ENCODE assay signal across 9 cellular contexts in the genomic region with DNA sequence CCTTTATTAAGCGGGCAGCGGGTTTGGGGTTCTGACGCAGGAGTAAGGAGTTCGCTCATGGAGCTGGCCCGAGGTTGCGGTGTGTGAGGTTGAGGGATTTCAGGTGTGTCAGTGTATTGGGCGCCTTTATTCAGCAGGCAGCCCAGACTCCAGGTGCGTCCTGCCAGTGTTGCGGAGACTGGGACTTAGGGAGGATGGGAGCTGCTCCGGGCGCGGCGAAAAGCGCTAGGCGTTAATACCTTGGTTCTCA. TPM values are rescaled to one million over a fixed set of nuclear protein-coding genes. Genes with fewer than 3 reads are reported as not detected.
DNase-seq lines count a peak whose midpoint lies in the region; ATAC-seq and TF ChIP-seq lines count a peak whose summit lies in the region.
"Had no signal": no experiment of that assay in that cellular context is flagged by ENCODE, and none has a peak within 500 bp of the region (broad histone marks: within the 10 kb centered on the region; RNA-seq: fewer than 3 reads in every experiment).

No MANE protein-coding gene starts in this region.

- peaks cover 37% of the 10 kb centered on the region for H3K4me1 Mint-ChIP-seq in activated T-cell treated with anti-CD3 and anti-CD28 coated beads, Interleukin-2, amount 50 U/mL, for 24 hours (ENCODE audit: low read depth)
- H3K4me1 Mint-ChIP-seq in activated naive CD8-positive, alpha-beta T cell treated with anti-CD3 and anti-CD28 coated beads, Interleukin-2, amount 10 ng/mL, durations not matched to agents 7 days and 5 days: peaks cover 16% of the 10 kb centered on the region

- H3K27me3 Mint-ChIP-seq in activated T-cell treated with anti-CD3 and anti-CD28 coated beads, Interleukin-2, amount 50 U/mL, for 24 hours: no peaks in the 10 kb centered on the region
- H3K27me3 Mint-ChIP-seq in activated naive CD8-positive, alpha-beta T cell treated with anti-CD3 and anti-CD28 coated beads, Interleukin-2, amount 10 ng/mL, durations not matched to agents 7 days and 5 days: no peaks in the 10 kb centered on the region

- H3K27me3 ChIP-seq in thyroid gland: no peaks in the 10 kb centered on the region

- ATAC-seq in activated naive CD8-positive, alpha-beta T cell treated with anti-CD3 and anti-CD28 coated beads, Interleukin-2, amount 10 ng/mL, durations not matched to agents 7 days and 5 days (ENCODE audit: low read depth): no peak
- ATAC-seq in left colon: peak; percentile 3
- no peak for ATAC-seq in GM21360 (IDR thresholded peaks at IDR 0.05; ENCODE audit: unreplicated experiment)

- no peaks in the 10 kb centered on the region for H3K9me3 ChIP-seq in thyroid gland

- TF ChIP-seq CTCF in thyroid gland (IDR thresholded peaks at IDR 0.05): no peak

- H3K36me3 Mint-ChIP-seq in activated T-cell treated with anti-CD3 and anti-CD28 coated beads, Interleukin-2, amount 50 U/mL, for 24 hours (ENCODE audit: low read depth): peaks cover 58% of the 10 kb centered on the region
- H3K36me3 Mint-ChIP-seq in activated naive CD8-positive, alpha-beta T cell treated with anti-CD3 and anti-CD28 coated beads, Interleukin-2, amount 10 ng/mL, durations not matched to agents 7 days and 5 days: peaks cover 13% of the 10 kb centered on the region

- TF ChIP-seq POLR2A in thyroid gland (IDR thresholded peaks at IDR 0.05): no peak

- peak overlapping the region; percentile 98 for H3K27ac Mint-ChIP-seq in activated T-cell treated with anti-CD3 and anti-CD28 coated beads, Interleukin-2, amount 50 U/mL, for 24 hours
- peak overlapping the region; percentile 95 for H3K27ac Mint-ChIP-seq in activated naive CD8-positive, alpha-beta T cell treated with anti-CD3 and anti-CD28 coated beads, Interleukin-2, amount 10 ng/mL, durations not matched to agents 7 days and 5 days

- peaks cover 38 to 39% of the 10 kb centered on the region in 2 donors for H3K36me3 ChIP-seq in thyroid gland

- H3K4me3 ChIP-seq in thyroid gland (replicated peaks in 1 of 3): peak overlapping the region; percentile 51 to 94 (median 53)

- WGBS in thyroid gland, 2 donors: 8 to 9% methylated on average over 10 to 13 of the region's 15 CpGs

- POLR2A ChIA-PET in activated naive CD8-positive, alpha-beta T cell treated with anti-CD3 and anti-CD28 coated beads, Interleukin-2, amount 10 ng/mL, durations not matched to agents 7 days and 5 days (lab: Charles Lee): interaction anchor here (0.9 to 3.8 kb wide), 6 partner anchors 10 to 137 kb away, joined by 4 to 60 read pairs (median 6); partner anchors contain the start of genes CATSPERD, LONP1, SAFB and SAFB2

- peaks cover 19 to 28% of the 10 kb centered on the region in 2 donors for H3K4me1 ChIP-seq in thyroid gland

- intact Hi-C loops in left colon (cut with DNase I, micrococcal nuclease) (no loop called here), thyroid gland (cut with DNase I) (loop anchor here (10.0 kb wide), 1 partner anchor 66 kb away; the partner anchor contains the start of genes SAFB and SAFB2)

- peak overlapping the region; percentile 81 to 96 (median 91) for H3K27ac ChIP-seq in thyroid gland

- peak overlapping the region; percentile 97 for H3K4me3 Mint-ChIP-seq in activated T-cell treated with anti-CD3 and anti-CD28 coated beads, Interleukin-2, amount 50 U/mL, for 24 hours
- peak overlapping the region; percentile 98 for H3K4me3 Mint-ChIP-seq in activated naive CD8-positive, alpha-beta T cell treated with anti-CD3 and anti-CD28 coated beads, Interleukin-2, amount 10 ng/mL, durations not matched to agents 7 days and 5 days

- no peaks in the 10 kb centered on the region for H3K9me3 Mint-ChIP-seq in activated T-cell treated with anti-CD3 and anti-CD28 coated beads, Interleukin-2, amount 50 U/mL, for 24 hours
- no peaks in the 10 kb centered on the region for H3K9me3 Mint-ChIP-seq in activated naive CD8-positive, alpha-beta T cell treated with anti-CD3 and anti-CD28 coated beads, Interleukin-2, amount 10 ng/mL, durations not matched to agents 7 days and 5 days

- no peak for DNase-seq in activated T-cell treated with anti-CD3 and anti-CD28 coated beads, Interleukin-2, amount 50 U/mL, for 24 hours
- no peak for DNase-seq in activated T-cell treated with anti-CD3 and anti-CD28 coated beads, Interleukin-2, amount 50 U/mL, for 1 hour
- DNase-seq in activated naive CD8-positive, alpha-beta T cell treated with anti-CD3 and anti-CD28 coated beads, Interleukin-2, amount 10 ng/mL, durations not matched to agents 7 days and 5 days: no peak
- DNase-seq in left colon (peak in 1 of 2 donors; percentile 40), thyroid gland (peak in 1 of 2 donors; percentile 29), NCI-H2107 treated with DMSO at 0.1 percent for 48 hours (lab: John Stamatoyannopoulos, UW; ENCODE audit: unreplicated experiment) (no peak)
- no peak for DNase-seq in central memory CD4-positive, alpha-beta T cell

RNA-seq across cellular contexts. Expression of gene RPL36, which starts 0.8 kb away (rescaled TPM):
- total RNA-seq in activated naive CD8-positive, alpha-beta T cell treated with anti-CD3 and anti-CD28 coated beads, Interleukin-2, amount 10 ng/mL, durations not matched to agents 7 days and 5 days: 1,000 to 10,000 TPM; 1,119 to 1,147 TPM
- 100 to 1,000 TPM; 759 to 781 TPM for total RNA-seq in left colon
- 100 to 1,000 TPM; 313 to 561 (median 386) TPM for total RNA-seq in thyroid gland

RNA-seq across cellular contexts. Expression of gene HSD11B1L, which starts 10.1 kb away (rescaled TPM):
- total RNA-seq in activated naive CD8-positive, alpha-beta T cell treated with anti-CD3 and anti-CD28 coated beads, Interleukin-2, amount 10 ng/mL, durations not matched to agents 7 days and 5 days: 1 to 10 TPM; 2.2 to 4.1 TPM
- 1 to 10 TPM; 3.5 to 3.8 TPM for total RNA-seq in left colon
- total RNA-seq in thyroid gland: 10 to 100 TPM in 3 of 4 donors, 1 to 10 TPM in 1; 7.3 to 30.4 (median 15.8) TPM

RNA-seq across cellular contexts. Expression of gene MICOS13, which starts 10.6 kb away (rescaled TPM):
- 10 to 100 TPM; 42.6 to 44.1 TPM for total RNA-seq in activated naive CD8-positive, alpha-beta T cell treated with anti-CD3 and anti-CD28 coated beads, Interleukin-2, amount 10 ng/mL, durations not matched to agents 7 days and 5 days
- 10 to 100 TPM; 66.3 to 83.4 TPM for total RNA-seq in left colon
- total RNA-seq in thyroid gland: 10 to 100 TPM; 20.1 to 68.3 (median 47.2) TPM

RNA-seq across cellular contexts. Expression of gene LONP1, which starts 29.1 kb away (rescaled TPM):
- total RNA-seq in activated naive CD8-positive, alpha-beta T cell treated with anti-CD3 and anti-CD28 coated beads, Interleukin-2, amount 10 ng/mL, durations not matched to agents 7 days and 5 days: 100 to 1,000 TPM; 112 to 120 TPM
- 10 to 100 TPM; 48.9 to 49.1 TPM for total RNA-seq in left colon
- 100 to 1,000 TPM in 1 of 4 donors, 10 to 100 TPM in 3; 45.0 to 100 (median 67.9) TPM for total RNA-seq in thyroid gland

RNA-seq across cellular contexts. Expression of gene CATSPERD, which starts 29.6 kb away (rescaled TPM):
- not detected for total RNA-seq in activated naive CD8-positive, alpha-beta T cell treated with anti-CD3 and anti-CD28 coated beads, Interleukin-2, amount 10 ng/mL, durations not matched to agents 7 days and 5 days
- total RNA-seq in left colon: not detected
- total RNA-seq in thyroid gland: not detected
- total RNA-seq: activated CD8-positive, alpha-beta memory T cell treated with anti-CD3 and anti-CD28 coated beads for 36 hours had no signal
